ENCODE assay signal across 29 cellular contexts in the genomic region with DNA sequence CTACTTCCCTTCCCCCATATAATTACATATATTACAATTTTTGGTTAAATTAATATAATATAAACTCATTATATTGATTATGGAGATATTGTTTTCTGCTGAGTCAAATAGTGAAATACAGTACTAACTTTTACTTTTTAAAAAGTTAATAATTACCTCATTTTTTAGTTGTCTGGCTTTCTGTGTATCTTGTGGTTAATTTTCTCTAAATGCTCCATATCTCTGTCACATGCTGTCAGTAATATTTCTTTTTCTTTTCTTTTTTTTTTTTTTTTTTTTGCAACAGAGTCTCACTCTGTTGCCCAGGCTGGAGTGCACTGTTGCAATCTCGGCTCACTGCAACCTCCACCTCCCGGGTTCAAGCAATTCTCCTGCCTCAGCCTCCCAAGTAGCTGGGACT.
"Had no signal": no experiment of that assay in that cellular context is flagged by ENCODE, and none has a peak within 500 bp of the region (broad histone marks: within the 10 kb centered on the region; RNA-seq: fewer than 3 reads in every experiment).

No MANE protein-coding gene starts in this region.

- DNase-seq: activated B cell treated with CpG ODN at 0.5 μM for 24 hours; activated CD4-positive, alpha-beta T cell treated with anti-CD3 and anti-CD28 coated beads for 48 hours; activated CD4-positive, alpha-beta T cell treated with anti-CD3 and anti-CD28 coated beads, Interleukin-2, amount 50 U/mL, for 1 hour; activated CD4-positive, alpha-beta T cell treated with anti-CD3 and anti-CD28 coated beads, Interleukin-2, amount 50 U/mL, for 48 hours; activated CD8-positive, alpha-beta memory T cell treated with anti-CD3 and anti-CD28 coated beads for 24 hours; activated CD8-positive, alpha-beta T cell treated with anti-CD3 and anti-CD28 coated beads for 36 hours; activated effector memory CD4-positive, alpha-beta T cell treated with Interleukin-2 at 50 U/mL for 16 hours; activated gamma-delta T cell treated with Interleukin-2 at 50 U/mL for 16 hours; activated naive CD4-positive, alpha-beta T cell treated with anti-CD3 and anti-CD28 coated beads, Interleukin-2, amount 50 U/mL, for 16 hours; activated naive CD4-positive, alpha-beta T cell treated with Interleukin-2 at 50 U/mL for 16 hours; activated T-cell treated with anti-CD3 and anti-CD28 coated beads, Interleukin-2, amount 50 U/mL, for 4 hours; amniotic stem cell; aorta; body of pancreas; caudate nucleus; cerebellar nuclear complex; colonic mucosa; effector memory CD4-positive, alpha-beta T cell; endodermal cell; foreskin fibroblast; head of caudate nucleus; T-helper 1 cell; T-helper 17 cell; T1000; WERI-Rb-1 had no signal

- H3K36me3 ChIP-seq: colonic mucosa, WERI-Rb-1 had no signal

- H3K9me3 ChIP-seq: body of pancreas, colonic mucosa had no signal

- H3K4me3 ChIP-seq: body of pancreas, colonic mucosa had no signal

- H3K27ac ChIP-seq: body of pancreas, colonic mucosa, WERI-Rb-1 had no signal

- FAIRE-seq: frontal cortex had no signal

- ATAC-seq: activated CD4-positive, CD25-positive, alpha-beta regulatory T cell treated with anti-CD3 and anti-CD28 coated beads, Interleukin-2, amount 50 U/mL, for 24 hours; activated CD8-positive, alpha-beta T cell treated with anti-CD3 and anti-CD28 coated beads for 36 hours; activated T-cell treated with anti-CD3 and anti-CD28 coated beads, Interleukin-2, amount 50 U/mL, for 4 hours; activated T-helper 17 cell treated with anti-CD3 and anti-CD28 coated beads, Interleukin-2, amount 50 U/mL, for 72 hours; body of pancreas; esophagus mucosa; T-helper 17 cell had no signal

- H3K27me3 ChIP-seq: body of pancreas, colonic mucosa had no signal

- H3K4me1 ChIP-seq: body of pancreas, colonic mucosa had no signal
